ENCODE assay signal across 15 cellular contexts in genomic region chr11:131486100-131486499, GRCh38.
"Had no signal": no experiment of that assay in that cellular context is flagged by ENCODE, and none has a peak within 500 bp of the region (broad histone marks: within the 10 kb centered on the region; RNA-seq: fewer than 3 reads in every experiment).

No MANE protein-coding gene starts in this region.

- H3K36me3 ChIP-seq: ascending aorta, tibial artery, uterus had no signal

- H3K36me3 Mint-ChIP-seq: activated naive CD8-positive, alpha-beta T cell treated with anti-CD3 and anti-CD28 coated beads for 36 hours; WTC11 had no signal

- H3K4me3 Mint-ChIP-seq: activated CD4-positive, alpha-beta T cell treated with anti-CD3 and anti-CD28 coated beads, Interleukin-2, amount 10 ng/mL, durations not matched to agents 7 days and 5 days; activated naive CD8-positive, alpha-beta T cell treated with anti-CD3 and anti-CD28 coated beads for 36 hours; stimulated activated naive CD8-positive, alpha-beta T cell treated with anti-CD3 and anti-CD28 coated beads, Interleukin-15, amount 100 ng/mL, for 72 hours; T-helper 17 cell; WTC11 had no signal

- H3K4me1 ChIP-seq: ascending aorta, tibial artery, uterus had no signal

- H3K27me3 ChIP-seq: ascending aorta, tibial artery, uterus had no signal

- DNase-seq: activated CD4-positive, alpha-beta T cell treated with anti-CD3 and anti-CD28 coated beads, Interleukin-2, amount 10 ng/mL, durations not matched to agents 7 days and 5 days; activated gamma-delta T cell; activated naive CD8-positive, alpha-beta T cell treated with anti-CD3 and anti-CD28 coated beads for 36 hours; effector CD8-positive, alpha-beta T cell; kidney; left ventricle myocardium superior; mesendoderm; stimulated activated CD4-positive, alpha-beta T cell treated with anti-CD3 and anti-CD28 coated beads, Interleukin-4, amount 100 ng/mL, for 4 hours; stimulated activated naive CD8-positive, alpha-beta T cell treated with anti-CD3 and anti-CD28 coated beads, Interleukin-15, amount 100 ng/mL, for 72 hours; T-helper 17 cell; tibial artery; uterus had no signal

- H3K4me3 ChIP-seq: ascending aorta, coronary artery, tibial artery, uterus had no signal

- H3K27ac Mint-ChIP-seq: activated CD4-positive, alpha-beta T cell treated with anti-CD3 and anti-CD28 coated beads, Interleukin-2, amount 10 ng/mL, durations not matched to agents 7 days and 5 days; activated naive CD8-positive, alpha-beta T cell treated with anti-CD3 and anti-CD28 coated beads for 36 hours; stimulated activated naive CD8-positive, alpha-beta T cell treated with anti-CD3 and anti-CD28 coated beads, Interleukin-15, amount 100 ng/mL, for 72 hours; T-helper 17 cell; WTC11 had no signal

- H3K9me3 ChIP-seq: ascending aorta, tibial artery, uterus had no signal

- H3K4me1 Mint-ChIP-seq: activated CD4-positive, alpha-beta T cell treated with anti-CD3 and anti-CD28 coated beads, Interleukin-2, amount 10 ng/mL, durations not matched to agents 7 days and 5 days; activated naive CD8-positive, alpha-beta T cell treated with anti-CD3 and anti-CD28 coated beads for 36 hours; stimulated activated naive CD8-positive, alpha-beta T cell treated with anti-CD3 and anti-CD28 coated beads, Interleukin-15, amount 100 ng/mL, for 72 hours; T-helper 17 cell had no signal

- ATAC-seq: left ventricle myocardium superior; stimulated activated naive CD8-positive, alpha-beta T cell treated with anti-CD3 and anti-CD28 coated beads, Interleukin-15, amount 100 ng/mL, for 72 hours; T-helper 17 cell; WTC11 had no signal

- H3K27me3 Mint-ChIP-seq: activated CD4-positive, alpha-beta T cell treated with anti-CD3 and anti-CD28 coated beads, Interleukin-2, amount 10 ng/mL, durations not matched to agents 7 days and 5 days; activated naive CD8-positive, alpha-beta T cell treated with anti-CD3 and anti-CD28 coated beads for 36 hours; stimulated activated naive CD8-positive, alpha-beta T cell treated with anti-CD3 and anti-CD28 coated beads, Interleukin-15, amount 100 ng/mL, for 72 hours; T-helper 17 cell had no signal

- H3K9me3 Mint-ChIP-seq: activated CD4-positive, alpha-beta T cell treated with anti-CD3 and anti-CD28 coated beads, Interleukin-2, amount 10 ng/mL, durations not matched to agents 7 days and 5 days; activated naive CD8-positive, alpha-beta T cell treated with anti-CD3 and anti-CD28 coated beads for 36 hours; WTC11 had no signal

- H3K27ac ChIP-seq: ascending aorta, coronary artery, tibial artery, uterus had no signal
